In the genomic region with DNA sequence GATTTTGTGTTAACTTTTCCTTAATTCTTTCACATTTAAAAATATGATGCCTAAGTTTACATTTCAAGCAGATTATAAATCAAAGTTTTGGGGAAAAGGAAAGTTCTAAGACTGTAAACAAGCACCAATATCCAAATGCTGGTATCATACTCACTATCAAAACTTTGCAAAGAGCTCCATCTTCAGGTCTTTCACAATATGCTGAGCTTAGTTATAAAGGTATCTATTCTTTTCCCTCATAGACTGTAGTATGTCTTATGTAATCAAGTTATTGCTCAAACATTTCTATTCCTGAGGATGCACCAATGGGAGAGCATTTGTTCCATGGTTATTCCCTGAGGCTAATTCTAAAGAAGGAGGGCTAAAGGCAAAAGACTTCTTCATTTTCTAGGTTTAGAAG, we compare ENCODE assay signal across 9 cellular contexts.
DNase-seq lines count a peak whose midpoint lies in the region; ATAC-seq and TF ChIP-seq lines count a peak whose summit lies in the region.
"Had no signal": no experiment of that assay in that cellular context is flagged by ENCODE, and none has a peak within 500 bp of the region (broad histone marks: within the 10 kb centered on the region; RNA-seq: fewer than 3 reads in every experiment).

No MANE protein-coding gene starts in this region.

- intact Hi-C loops in dorsolateral prefrontal cortex (cut with DNase I), result no loop called here
- intact Hi-C loops in gastrocnemius medialis (cut with DNase I; ENCODE audit: low total_unique reads), result no loop called here

- H3K4me1 ChIP-seq in gastrocnemius medialis, result no peaks in the 10 kb centered on the region
- H3K4me1 ChIP-seq: BLaER1 had no signal

- H3K4me3 ChIP-seq in dorsolateral prefrontal cortex (no peak overlapping the region), gastrocnemius medialis (no peak overlapping the region)
- H3K4me3 ChIP-seq: BLaER1 had no signal

- no peaks in the 10 kb centered on the region for H3K9me3 ChIP-seq in gastrocnemius medialis
- H3K9me3 ChIP-seq: BLaER1 had no signal

- ATAC-seq in HG02678 (IDR thresholded peaks at IDR 0.05; ENCODE audit: unreplicated experiment), result peak; percentile 87
- no peak for ATAC-seq in gastrocnemius medialis

- DNase-seq in NCI-H1436 (lab: John Stamatoyannopoulos, UW), result peak; percentile 7
- no peak for DNase-seq in NCI-H1436 treated with DMSO at 0.1 percent for 48 hours (lab: John Stamatoyannopoulos, UW)
- DNase-seq in NCI-H2171 (lab: John Stamatoyannopoulos, UW), result peak; percentile 2
- DNase-seq in dorsolateral prefrontal cortex, result no peak
- DNase-seq in stimulated activated CD4-positive, alpha-beta T cell treated with anti-CD3 and anti-CD28 coated beads, Interleukin-2, amount 100 ng/mL, for 48 hours, result no peak
- no peak for DNase-seq in gastrocnemius medialis
- no peak for DNase-seq in stimulated activated CD4-positive, alpha-beta T cell treated with anti-CD3 and anti-CD28 coated beads, Interleukin-1b, Interleukin-23, amount 100 ng/mL, for 48 hours

- H3K27ac ChIP-seq in dorsolateral prefrontal cortex (no peak overlapping the region), gastrocnemius medialis (no peak overlapping the region)
- H3K27ac ChIP-seq: BLaER1 had no signal

- in situ Hi-C loops in gastrocnemius medialis (cut with MboI; ENCODE audit: low sequenced_read_pairs in 4 of 4), result no loop called here

- no peaks in the 10 kb centered on the region for H3K36me3 ChIP-seq in gastrocnemius medialis
- H3K36me3 ChIP-seq: BLaER1 had no signal

- H3K27me3 ChIP-seq in dorsolateral prefrontal cortex (peaks cover 0 to 13% (median 0%) of the 10 kb centered on the region in 45 donors), gastrocnemius medialis (no peaks in the 10 kb centered on the region)
- H3K27me3 ChIP-seq: BLaER1 had no signal

- TF ChIP-seq POLR2A in gastrocnemius medialis (IDR thresholded peaks at IDR 0.05), result no peak

- peak in 41 of 56 donors; percentile 11 to 54 (median 35) for TF ChIP-seq CTCF in dorsolateral prefrontal cortex (IDR thresholded peaks at IDR 0.05 in 54 of 56, conservative IDR thresholded peaks at IDR 0.05 in 2 of 56; ENCODE audit: low read depth in 1 of 56, partially characterized antibody in 56 of 56)
- TF ChIP-seq CTCF in gastrocnemius medialis (IDR thresholded peaks at IDR 0.05 in 4 of 5, conservative IDR thresholded peaks at IDR 0.05 in 1 of 5), result no peak

Comparison
In these comparisons a context has a peak if more than half of its experiments do, and no peak if none do; other contexts are left out.
1. DNase-seq: peak in NCI-H1436 (single experiment) and NCI-H2171 (single experiment); none in NCI-H1436 treated with DMSO at 0.1 percent for 48 hours (single experiment), dorsolateral prefrontal cortex (0 of 10), stimulated activated CD4-positive, alpha-beta T cell treated with anti-CD3 and anti-CD28 coated beads, Interleukin-2, amount 100 ng/mL, for 48 hours (0 of 2), gastrocnemius medialis (0 of 2) and stimulated activated CD4-positive, alpha-beta T cell treated with anti-CD3 and anti-CD28 coated beads, Interleukin-1b, Interleukin-23, amount 100 ng/mL, for 48 hours (single experiment).
2. CTCF ChIP-seq: peak in dorsolateral prefrontal cortex (41 of 56); none in gastrocnemius medialis (0 of 5).